ENCODE assay signal across 1 cellular context in genomic region chr2:232874677-232875223, GRCh38.
TF ChIP-seq lines count a peak whose summit lies in the region.

No MANE protein-coding gene starts in this region.

TF ChIP-seq in K562, 482 proteins besides CTCF, POLR2A, EP300 and RAD21 (continued from another document):
- TF ChIP-seq AFF1 (IDR thresholded peaks at IDR 0.05; ENCODE audit: low read depth in 1 of 2, partially characterized antibody in 2 of 2): no peak
- no peak for TF ChIP-seq MEIS2 (IDR thresholded peaks at IDR 0.05; ENCODE audit: partially characterized antibody)
- TF ChIP-seq BCLAF1 (IDR thresholded peaks at IDR 0.05; ENCODE audit: borderline replicate concordance in 1 of 2, control insufficient read depth in 1 of 2, low read depth in 2 of 2, low read length in 1 of 2): no peak
- TF ChIP-seq ZNF785 (CRISPR knock-in tag; IDR thresholded peaks at IDR 0.05): no peak
- no peak for TF ChIP-seq SIN3A (IDR thresholded peaks at IDR 0.05; ENCODE audit: borderline replicate concordance in 2 of 2, control insufficient read depth in 1 of 2, low read depth in 2 of 2, low read length in 2 of 2)
- no peak for TF ChIP-seq ZNF253 (CRISPR knock-in tag; conservative IDR thresholded peaks at IDR 0.05)
- no peak for TF ChIP-seq NCOA6 (IDR thresholded peaks at IDR 0.05)
- TF ChIP-seq CHCHD3 (CRISPR knock-in tag; IDR thresholded peaks at IDR 0.05): no peak
